Comparison of ENCODE assay signal across 17 cellular contexts in genomic region chr6:5175635-5176034, GRCh38.
A peak's percentile ranks its signal among the peaks of the same experiment; 100 is the strongest.
DNase-seq lines count a peak whose midpoint lies in the region; ATAC-seq, FAIRE-seq and TF ChIP-seq lines count a peak whose summit lies in the region.
"Had no signal": no experiment of that assay in that cellular context is flagged by ENCODE, and none has a peak within 500 bp of the region (broad histone marks: within the 10 kb centered on the region; RNA-seq: fewer than 3 reads in every experiment).

No MANE protein-coding gene starts in this region.

- H3K9ac ChIP-seq in astrocyte (ENCODE audit: low read length), result no peak overlapping the region

- TF ChIP-seq POLR2A in breast epithelium (IDR thresholded peaks at IDR 0.05), result no peak

- intact Hi-C loops in breast epithelium (cut with DNase I; ENCODE audit: low total_unique reads), result no loop called here

- no peak for ATAC-seq in stimulated activated naive CD8-positive, alpha-beta T cell treated with anti-CD3 and anti-CD28 coated beads, Interleukin-15, amount 100 ng/mL, for 72 hours
- ATAC-seq in GM18861 (IDR thresholded peaks at IDR 0.05; ENCODE audit: unreplicated experiment), result no peak
- ATAC-seq: left lobe of liver, Panc1 had no signal

- TF ChIP-seq CTCF in astrocyte (IDR thresholded peaks at IDR 0.05; ENCODE audit: insufficient read depth, low read depth, low read length) (no peak), breast epithelium (IDR thresholded peaks at IDR 0.05) (no peak)

- H2AFZ ChIP-seq in astrocyte (ENCODE audit: low read depth, low read length), result no peak overlapping the region
- H2AFZ ChIP-seq: hepatocyte had no signal

- peaks cover 2% of the 10 kb centered on the region for H3K79me2 ChIP-seq in astrocyte (ENCODE audit: insufficient read depth, low read length)
- H3K79me2 ChIP-seq: hepatocyte had no signal

- no peak overlapping the region for H3K4me2 ChIP-seq in astrocyte (ENCODE audit: low read length)
- H3K4me2 ChIP-seq: hepatocyte had no signal

- H3K9me3 ChIP-seq in astrocyte (ENCODE audit: insufficient read depth, low read depth, low read length), result no peaks in the 10 kb centered on the region
- no peaks in the 10 kb centered on the region for H3K9me3 ChIP-seq in breast epithelium
- H3K9me3 ChIP-seq in SJCRH30 (replicated peaks), result no peaks in the 10 kb centered on the region
- H3K9me3 ChIP-seq: adrenal gland, right atrium auricular region had no signal

- no peaks in the 10 kb centered on the region for H3K4me1 ChIP-seq in astrocyte (ENCODE audit: insufficient read depth, low read length)
- no peaks in the 10 kb centered on the region for H3K4me1 ChIP-seq in breast epithelium
- H3K4me1 ChIP-seq in SJCRH30, result peaks cover 6% of the 10 kb centered on the region
- H3K4me1 ChIP-seq: adrenal gland had no signal

- H3K4me3 Mint-ChIP-seq in activated naive CD4-positive, alpha-beta T cell treated with anti-CD3 and anti-CD28 coated beads, Interleukin-2, amount 50 U/mL, for 24 hours, result no peak overlapping the region
- H3K4me3 Mint-ChIP-seq in astrocyte (ENCODE audit: unreplicated experiment), result no peak overlapping the region
- H3K4me3 Mint-ChIP-seq in stimulated activated naive CD8-positive, alpha-beta T cell treated with anti-CD3 and anti-CD28 coated beads, Interleukin-15, amount 100 ng/mL, for 72 hours, result peak overlapping the region; percentile 61 to 65

- no peak overlapping the region for H3K4me3 ChIP-seq in astrocyte (ENCODE audit: insufficient read depth, low read depth, low read length)
- no peak overlapping the region for H3K4me3 ChIP-seq in breast epithelium
- no peak overlapping the region for H3K4me3 ChIP-seq in SJCRH30
- H3K4me3 ChIP-seq: adrenal gland, hepatocyte, right atrium auricular region had no signal

- FAIRE-seq in astrocyte (lab: Jason Lieb, UNC), result no peak

- H3K27ac ChIP-seq in astrocyte (ENCODE audit: low read depth, low read length), result no peak overlapping the region
- no peak overlapping the region for H3K27ac ChIP-seq in breast epithelium
- no peak overlapping the region for H3K27ac ChIP-seq in SJCRH30
- H3K27ac ChIP-seq: hepatocyte, right atrium auricular region had no signal

- H3K27ac Mint-ChIP-seq in activated naive CD4-positive, alpha-beta T cell treated with anti-CD3 and anti-CD28 coated beads, Interleukin-2, amount 50 U/mL, for 24 hours, result peak overlapping the region; percentile 85
- H3K27ac Mint-ChIP-seq in astrocyte (ENCODE audit: unreplicated experiment), result peak overlapping the region; percentile 27
- H3K27ac Mint-ChIP-seq in stimulated activated naive CD8-positive, alpha-beta T cell treated with anti-CD3 and anti-CD28 coated beads, Interleukin-15, amount 100 ng/mL, for 72 hours, result peak overlapping the region; percentile 88 to 93

- H3K4me1 Mint-ChIP-seq in activated naive CD4-positive, alpha-beta T cell treated with anti-CD3 and anti-CD28 coated beads, Interleukin-2, amount 50 U/mL, for 24 hours, result peaks cover 72% of the 10 kb centered on the region
- peaks cover 5% of the 10 kb centered on the region for H3K4me1 Mint-ChIP-seq in astrocyte (ENCODE audit: low read depth, unreplicated experiment)
- H3K4me1 Mint-ChIP-seq in stimulated activated naive CD8-positive, alpha-beta T cell treated with anti-CD3 and anti-CD28 coated beads, Interleukin-15, amount 100 ng/mL, for 72 hours, result peaks cover 50% of the 10 kb centered on the region

- H3K27me3 Mint-ChIP-seq in activated naive CD4-positive, alpha-beta T cell treated with anti-CD3 and anti-CD28 coated beads, Interleukin-2, amount 50 U/mL, for 24 hours, result no peaks in the 10 kb centered on the region
- H3K27me3 Mint-ChIP-seq in astrocyte (ENCODE audit: low read depth, unreplicated experiment), result no peaks in the 10 kb centered on the region
- no peaks in the 10 kb centered on the region for H3K27me3 Mint-ChIP-seq in stimulated activated naive CD8-positive, alpha-beta T cell treated with anti-CD3 and anti-CD28 coated beads, Interleukin-15, amount 100 ng/mL, for 72 hours

- H3K27me3 ChIP-seq in astrocyte (ENCODE audit: insufficient read depth, low read length) (no peaks in the 10 kb centered on the region), breast epithelium (no peaks in the 10 kb centered on the region), SJCRH30 (no peaks in the 10 kb centered on the region)
- H3K27me3 ChIP-seq: adrenal gland, hepatocyte, right atrium auricular region had no signal

- no peaks in the 10 kb centered on the region for H3K36me3 Mint-ChIP-seq in activated naive CD4-positive, alpha-beta T cell treated with anti-CD3 and anti-CD28 coated beads, Interleukin-2, amount 50 U/mL, for 24 hours
- no peaks in the 10 kb centered on the region for H3K36me3 Mint-ChIP-seq in astrocyte (ENCODE audit: low read depth, unreplicated experiment)

- H3K9me3 Mint-ChIP-seq in activated naive CD4-positive, alpha-beta T cell treated with anti-CD3 and anti-CD28 coated beads, Interleukin-2, amount 50 U/mL, for 24 hours, result no peaks in the 10 kb centered on the region
- no peaks in the 10 kb centered on the region for H3K9me3 Mint-ChIP-seq in astrocyte (ENCODE audit: unreplicated experiment)
- no peaks in the 10 kb centered on the region for H3K9me3 Mint-ChIP-seq in stimulated activated naive CD8-positive, alpha-beta T cell treated with anti-CD3 and anti-CD28 coated beads, Interleukin-15, amount 100 ng/mL, for 72 hours

- DNase-seq in activated naive CD4-positive, alpha-beta T cell treated with anti-CD3 and anti-CD28 coated beads, Interleukin-2, amount 50 U/mL, for 16 hours, result no peak
- DNase-seq in MV-4-11 (lab: John Stamatoyannopoulos, UW), result peak; percentile 60
- DNase-seq in astrocyte (ENCODE audit: low read depth), result no peak
- peak; percentile 14 to 26 for DNase-seq in stimulated activated naive CD8-positive, alpha-beta T cell treated with anti-CD3 and anti-CD28 coated beads, Interleukin-15, amount 100 ng/mL, for 72 hours
- no peak for DNase-seq in breast epithelium (ENCODE audit: low spot score in 2 of 2)
- no peak for DNase-seq in SJCRH30
- DNase-seq: adrenal gland; DMS79; NCI-H1092; NCI-H510A; stimulated activated CD4-positive, alpha-beta T cell treated with anti-CD3 and anti-CD28 coated beads, Interleukin-4, amount 100 ng/mL, for 24 hours had no signal

- H4K20me1 ChIP-seq in astrocyte (ENCODE audit: insufficient read depth, low read length), result no peaks in the 10 kb centered on the region

- H3K36me3 ChIP-seq in astrocyte (ENCODE audit: insufficient read depth, low read length) (no peaks in the 10 kb centered on the region), breast epithelium (no peaks in the 10 kb centered on the region), SJCRH30 (no peaks in the 10 kb centered on the region)
- H3K36me3 ChIP-seq: adrenal gland, right atrium auricular region had no signal

Comparison
In these comparisons a context has a peak if more than half of its experiments do, and no peak if none do; other contexts are left out.
1. H3K27ac Mint-ChIP-seq: peak in every context shown above with its lines; median percentile 90 in stimulated activated naive CD8-positive, alpha-beta T cell treated with anti-CD3 and anti-CD28 coated beads, Interleukin-15, amount 100 ng/mL, for 72 hours; 85 in activated naive CD4-positive, alpha-beta T cell treated with anti-CD3 and anti-CD28 coated beads, Interleukin-2, amount 50 U/mL, for 24 hours; 27 in astrocyte.
2. H3K4me3 Mint-ChIP-seq: peak in stimulated activated naive CD8-positive, alpha-beta T cell treated with anti-CD3 and anti-CD28 coated beads, Interleukin-15, amount 100 ng/mL, for 72 hours (2 of 2); none in activated naive CD4-positive, alpha-beta T cell treated with anti-CD3 and anti-CD28 coated beads, Interleukin-2, amount 50 U/mL, for 24 hours (single experiment) and astrocyte (single experiment).
3. DNase-seq: peak in MV-4-11 (single experiment) and stimulated activated naive CD8-positive, alpha-beta T cell treated with anti-CD3 and anti-CD28 coated beads, Interleukin-15, amount 100 ng/mL, for 72 hours (2 of 2); none in activated naive CD4-positive, alpha-beta T cell treated with anti-CD3 and anti-CD28 coated beads, Interleukin-2, amount 50 U/mL, for 16 hours (single experiment), astrocyte (single experiment), breast epithelium (0 of 2) and SJCRH30 (0 of 2).